ENCODE assay signal across 8 cellular contexts in genomic region chr20:62953839-62954703, GRCh38. TPM values are rescaled to one million over a fixed set of nuclear protein-coding genes. Genes with fewer than 3 reads are reported as not detected.
A peak's percentile ranks its signal among the peaks of the same experiment; 100 is the strongest.
DNase-seq lines count a peak whose midpoint lies in the region; ATAC-seq, FAIRE-seq and TF ChIP-seq lines count a peak whose summit lies in the region.

No MANE protein-coding gene starts in this region.

- peaks cover 4 to 12% of the 10 kb centered on the region in 2 donors for H3K36me3 ChIP-seq in duodenal mucosa (ENCODE audit: control insufficient read depth in 1 of 2, insufficient read depth in 2 of 2, low read length in 2 of 2)

- no peak for FAIRE-seq in D721Med (lab: Jason Lieb, UNC)

- peaks cover 12 to 31% of the 10 kb centered on the region in 2 donors for H3K4me1 ChIP-seq in duodenal mucosa (ENCODE audit: control insufficient read depth in 1 of 2, insufficient read depth in 2 of 2, low read length in 2 of 2)

- peak; percentile 63 for ATAC-seq in GM18505 (IDR thresholded peaks at IDR 0.05; ENCODE audit: unreplicated experiment)
- peak; percentile 75 for ATAC-seq in HG02798 (IDR thresholded peaks at IDR 0.05; ENCODE audit: poor library complexity, unreplicated experiment)

- peak; percentile 35 for TF ChIP-seq POLR2A in GM18505 (IDR thresholded peaks at IDR 0.05; ENCODE audit: borderline replicate concordance, extremely low read depth, insufficient read depth, insufficient read length)

- no peak for TF ChIP-seq CTCF in D721Med (IDR thresholded peaks at IDR 0.05; ENCODE audit: insufficient read depth, missing control alignments)

- peak overlapping the region; percentile 50 to 65 for H3K4me3 ChIP-seq in duodenal mucosa (ENCODE audit: low read depth in 1 of 2, low read length in 2 of 2)

- H3K27me3 ChIP-seq in duodenal mucosa (ENCODE audit: control insufficient read depth in 1 of 2, insufficient read depth in 2 of 2, low read length in 2 of 2): no peaks in the 10 kb centered on the region

- DNase-seq in NCI-H187 treated with DMSO at 0.1 percent for 48 hours (lab: John Stamatoyannopoulos, UW) (peak; percentile 13), lung microvascular endothelial cell (ENCODE audit: low read depth in 2 of 2) (peak; percentile 50 to 56), D721Med (ENCODE audit: insufficient read length, low spot score) (no peak)
- DNase-seq in activated CD4-positive, alpha-beta T cell treated with anti-CD3 and anti-CD28 coated beads for 48 hours: peak; percentile 64
- peak; percentile 34 to 41 for DNase-seq in stimulated activated CD8-positive, alpha-beta memory T cell treated with anti-CD3 and anti-CD28 coated beads, Interleukin-7, amount 100 ng/mL, for 1 hour (ENCODE audit: low read depth in 2 of 2)

- peak overlapping the region; percentile 52 for H3K27ac ChIP-seq in duodenal mucosa (ENCODE audit: low read depth, low read length)

- H3K9me3 ChIP-seq in duodenal mucosa (ENCODE audit: control insufficient read depth in 1 of 2, low read length in 2 of 2): no peaks in the 10 kb centered on the region

- peak overlapping the region; percentile 46 to 69 for H3K9ac ChIP-seq in duodenal mucosa (ENCODE audit: low read depth in 1 of 2, low read length in 2 of 2)

RNA-seq across cellular contexts. Expression of gene SLC17A9, which starts 1.6 kb away (rescaled TPM):
- total RNA-seq in lung microvascular endothelial cell: 3.2 and 3.9 TPM in 2 replicates

RNA-seq across cellular contexts. Expression of gene GID8, which starts 16.1 kb away (rescaled TPM):
- 30.7 and 33.7 TPM in 2 replicates for total RNA-seq in lung microvascular endothelial cell

RNA-seq across cellular contexts. Expression of gene DIDO1, which starts 27.8 kb away (rescaled TPM):
- total RNA-seq in lung microvascular endothelial cell: 17.2 and 24.8 TPM in 2 replicates

RNA-seq across cellular contexts. Expression of gene BHLHE23, which starts 52.7 kb away (rescaled TPM):
- total RNA-seq in lung microvascular endothelial cell: not detected in 2 replicates
